In genomic region chr2:11344956-11345671, GRCh38 we compare ENCODE assay signal across 8 cellular contexts. TPM values are rescaled to one million over a fixed set of nuclear protein-coding genes. Genes with fewer than 3 reads are reported as not detected.
DNase-seq lines count a peak whose midpoint lies in the region; ATAC-seq lines count a peak whose summit lies in the region.

No MANE protein-coding gene starts in this region.

- DNase-seq in NCI-H1417 (lab: John Stamatoyannopoulos, UW) (peak in 2 of 3 experiments; percentile 76 to 79), NCI-H1417 treated with DMSO at 0.1 percent for 48 hours (lab: John Stamatoyannopoulos, UW) (no peak), HAP-1 (ENCODE audit: low spot score in 2 of 2) (peak; percentile 29 to 62), NCI-H82 (lab: John Stamatoyannopoulos, UW) (peak; percentile 65), adipocyte (ENCODE audit: low read depth) (peak; percentile 82), left cardiac atrium (peak; percentile 71), posterior vena cava (ENCODE audit: low spot score) (peak; percentile 85)

- H3K9ac ChIP-seq in adipocyte (ENCODE audit: low read length) = peak overlapping the region; percentile 98

- H3K27me3 ChIP-seq in HAP-1 (ENCODE audit: low read depth) = no peaks in the 10 kb centered on the region
- no peaks in the 10 kb centered on the region for H3K27me3 ChIP-seq in adipocyte (replicated peaks; ENCODE audit: control insufficient read depth, insufficient read depth, low read length)

- in situ Hi-C loops in HAP-1 (cut with MboI; ENCODE audit: low sequenced_read_pairs) = no loop called here

- H3K9me3 ChIP-seq in HAP-1 (no peaks in the 10 kb centered on the region), adipocyte (ENCODE audit: control insufficient read depth, low read length) (no peaks in the 10 kb centered on the region)

- H3K4me1 ChIP-seq in HAP-1 (peaks cover 28% of the 10 kb centered on the region), adipocyte (ENCODE audit: control insufficient read depth, insufficient read depth, low read length) (peaks cover 55% of the 10 kb centered on the region)

- ATAC-seq in left cardiac atrium = peak; percentile 54 to 78
- no peak for ATAC-seq in HG03378 (IDR thresholded peaks at IDR 0.05; ENCODE audit: unreplicated experiment)

- intact Hi-C loops in left cardiac atrium (cut with DNase I) (loop anchor here (5.0 to 10.0 kb wide), 4 partner anchors 52 to 108 kb away; no protein-coding TSS in a partner anchor), posterior vena cava (cut with DNase I) (loop anchor here (5.0 to 10.0 kb wide), 3 partner anchors 67 to 110 kb away; no protein-coding TSS in a partner anchor)

- H3K36me3 ChIP-seq in HAP-1 (replicated peaks) (no peaks in the 10 kb centered on the region), adipocyte (ENCODE audit: control insufficient read depth, insufficient read depth, low read length, severe bottlenecking) (no peaks in the 10 kb centered on the region)

- H3K4me3 ChIP-seq in HAP-1 (peak overlapping the region; percentile 44), adipocyte (ENCODE audit: low read length) (peak overlapping the region; percentile 88)

RNA-seq across cellular contexts. Expression of gene ROCK2, which starts 0.7 kb away (rescaled TPM):
- total RNA-seq in left cardiac atrium (10 to 100 TPM; 41.1 to 47.6 TPM), posterior vena cava (100 to 1,000 TPM; 109 to 186 TPM)
